ENCODE assay signal across 15 cellular contexts in genomic region chr6:15793288-15793687, GRCh38.
A peak's percentile ranks its signal among the peaks of the same experiment; 100 is the strongest.
DNase-seq lines count a peak whose midpoint lies in the region; ATAC-seq and TF ChIP-seq lines count a peak whose summit lies in the region.
"Had no signal": no experiment of that assay in that cellular context is flagged by ENCODE, and none has a peak within 500 bp of the region (broad histone marks: within the 10 kb centered on the region; RNA-seq: fewer than 3 reads in every experiment).

No MANE protein-coding gene starts in this region.

- no peaks in the 10 kb centered on the region for H3K36me3 ChIP-seq in right atrium auricular region
- no peaks in the 10 kb centered on the region for H3K36me3 ChIP-seq in aorta (ENCODE audit: control insufficient read depth in 1 of 2, insufficient read depth in 2 of 2, low read length in 1 of 2)
- H3K36me3 ChIP-seq: ascending aorta, lower lobe of right lung had no signal

- peak overlapping the region in 1 of 2 donors; percentile 70 for H3K27ac ChIP-seq in right atrium auricular region
- peak overlapping the region; percentile 10 for H3K27ac ChIP-seq in right cardiac atrium (ENCODE audit: low read length)
- H3K27ac ChIP-seq in aorta (ENCODE audit: low read depth in 1 of 2, low read length in 2 of 2): peak overlapping the region; percentile 15 to 18
- H3K27ac ChIP-seq: A549, ascending aorta, lower lobe of right lung had no signal

- H3K27me3 ChIP-seq in right atrium auricular region: no peaks in the 10 kb centered on the region
- no peaks in the 10 kb centered on the region for H3K27me3 ChIP-seq in right cardiac atrium (ENCODE audit: control insufficient read depth, insufficient read depth)
- no peaks in the 10 kb centered on the region for H3K27me3 ChIP-seq in aorta (ENCODE audit: control insufficient read depth in 1 of 2, insufficient read depth in 2 of 2, low read length in 1 of 2)
- H3K27me3 ChIP-seq: ascending aorta had no signal

- no peak for TF ChIP-seq CTCF in right atrium auricular region (IDR thresholded peaks at IDR 0.05)

- no peak overlapping the region for H3K27ac Mint-ChIP-seq in T-helper 2 cell treated with Interferon-gamma antibody and Interleukin-4, amounts not matched to agents 5 μg/mL and 100 μg/mL, for 36 hours

- ATAC-seq in Right ventricle myocardium inferior: peak; percentile 27
- ATAC-seq in right cardiac atrium: peak; percentile 56 to 71
- no peak for ATAC-seq in aorta (ENCODE audit: low FRiP score)
- ATAC-seq in HG02973 (IDR thresholded peaks at IDR 0.05; ENCODE audit: unreplicated experiment): no peak
- no peak for ATAC-seq in HG03139 (IDR thresholded peaks at IDR 0.05; ENCODE audit: unreplicated experiment)
- ATAC-seq: A549, lower lobe of right lung had no signal

- H3K4me3 Mint-ChIP-seq in T-helper 2 cell treated with Interferon-gamma antibody and Interleukin-4, amounts not matched to agents 5 μg/mL and 100 μg/mL, for 36 hours: no peak overlapping the region

- H3K36me3 Mint-ChIP-seq in T-helper 2 cell treated with Interferon-gamma antibody and Interleukin-4, amounts not matched to agents 5 μg/mL and 100 μg/mL, for 36 hours (ENCODE audit: low read depth): peaks cover 6% of the 10 kb centered on the region

- H3K4me3 ChIP-seq in right atrium auricular region (no peak overlapping the region), right cardiac atrium (ENCODE audit: low read length) (no peak overlapping the region), aorta (ENCODE audit: low read length in 2 of 2) (no peak overlapping the region)
- H3K4me3 ChIP-seq: A549, ascending aorta, lower lobe of right lung had no signal

- no peak for DNase-seq in Right ventricle myocardium inferior (ENCODE audit: missing footprints)
- no peak for DNase-seq in right atrium auricular region (ENCODE audit: low spot score)
- DNase-seq in amniotic stem cell (lab: John Stamatoyannopoulos, UW): peak; percentile 9
- no peak for DNase-seq in right cardiac atrium
- no peak for DNase-seq in aorta
- no peak for DNase-seq in T-helper 2 cell treated with Interferon-gamma antibody and Interleukin-4, amounts not matched to agents 5 μg/mL and 100 μg/mL, for 36 hours (ENCODE audit: low spot score)
- DNase-seq: activated CD8-positive, alpha-beta memory T cell treated with anti-CD3 and anti-CD28 coated beads, Interleukin-2, amount 50 U/mL, for 4 hours; GOT3; lower lobe of right lung; NCI-H1092; T-helper 9 cell had no signal

- H3K9me3 Mint-ChIP-seq in T-helper 2 cell treated with Interferon-gamma antibody and Interleukin-4, amounts not matched to agents 5 μg/mL and 100 μg/mL, for 36 hours: peaks cover 24% of the 10 kb centered on the region

- H3K9me3 ChIP-seq in right atrium auricular region (peaks cover 0 to 3% of the 10 kb centered on the region in 2 donors), right cardiac atrium (ENCODE audit: control insufficient read depth, low read length) (no peaks in the 10 kb centered on the region), aorta (ENCODE audit: control insufficient read depth, low read length) (no peaks in the 10 kb centered on the region)
- H3K9me3 ChIP-seq: A549, ascending aorta, lower lobe of right lung had no signal

- H3K4me1 ChIP-seq in right atrium auricular region (peaks cover 0 to 24% of the 10 kb centered on the region in 2 donors), right cardiac atrium (ENCODE audit: control insufficient read depth, insufficient read depth, low read length) (peaks cover 6% of the 10 kb centered on the region), aorta (ENCODE audit: control insufficient read depth in 1 of 2, insufficient read depth in 2 of 2, low read length in 2 of 2) (peaks cover 5% of the 10 kb centered on the region in 2 donors)
- H3K4me1 ChIP-seq: A549 had no signal

- 45% methylated on average over 4 of the region's 4 CpGs for WGBS in right cardiac atrium
- 32 to 35% methylated on average over 4 of the region's 4 CpGs for WGBS in aorta, 2 donors

- intact Hi-C loops in Right ventricle myocardium inferior (cut with DNase I): no loop called here
- intact Hi-C loops in right cardiac atrium (cut with DNase I): no loop called here
- intact Hi-C loops in aorta (cut with DNase I): loop anchor here in 1 of 2 donors (10.0 kb wide), 1 partner anchor 332 kb away; the partner anchor contains the start of gene MYLIP

- H3K4me1 Mint-ChIP-seq in T-helper 2 cell treated with Interferon-gamma antibody and Interleukin-4, amounts not matched to agents 5 μg/mL and 100 μg/mL, for 36 hours (ENCODE audit: low read depth): no peaks in the 10 kb centered on the region

- H3K27me3 Mint-ChIP-seq in T-helper 2 cell treated with Interferon-gamma antibody and Interleukin-4, amounts not matched to agents 5 μg/mL and 100 μg/mL, for 36 hours (ENCODE audit: low read depth): no peaks in the 10 kb centered on the region

Comparison
In these comparisons a context has a peak if more than half of its experiments do, and no peak if none do; other contexts are left out.
1. ATAC-seq: peak in Right ventricle myocardium inferior (single experiment) and right cardiac atrium (2 of 2); none in aorta (single experiment), HG02973 (single experiment) and HG03139 (single experiment).